In genomic region chr12:112607427-112607826, GRCh38 we compare ENCODE assay signal across 33 cellular contexts.
"Had no signal": no experiment of that assay in that cellular context is flagged by ENCODE, and none has a peak within 500 bp of the region (broad histone marks: within the 10 kb centered on the region; RNA-seq: fewer than 3 reads in every experiment).

No MANE protein-coding gene starts in this region.

- H3K27me3 ChIP-seq: brain microvascular endothelial cell, gastrocnemius medialis had no signal

- H3K4me1 ChIP-seq: esophagus muscularis mucosa, foreskin keratinocyte, gastrocnemius medialis had no signal

- H3K36me3 Mint-ChIP-seq: activated naive CD8-positive, alpha-beta T cell had no signal

- H3K9me3 ChIP-seq: esophagus muscularis mucosa, gastrocnemius medialis, heart left ventricle had no signal

- H3K27ac ChIP-seq: brain microvascular endothelial cell, coronary artery, dorsolateral prefrontal cortex, esophagus muscularis mucosa, foreskin keratinocyte, gastrocnemius medialis, heart left ventricle, WERI-Rb-1 had no signal

- H3K36me3 ChIP-seq: brain microvascular endothelial cell, esophagus muscularis mucosa, gastrocnemius medialis, heart left ventricle, WERI-Rb-1 had no signal

- H3K4me3 ChIP-seq: coronary artery, dorsolateral prefrontal cortex, esophagus muscularis mucosa, gastrocnemius medialis, heart left ventricle had no signal

- H3K9me3 Mint-ChIP-seq: activated CD8-positive, alpha-beta T cell treated with anti-CD3 and anti-CD28 coated beads for 36 hours; activated T-cell treated with anti-CD3 and anti-CD28 coated beads, Interleukin-2, amount 50 U/mL, for 4 hours; activated T-helper 17 cell treated with anti-CD3 and anti-CD28 coated beads, Interleukin-2, amount 50 U/mL, for 72 hours; central memory CD8-positive, alpha-beta T cell; endodermal cell; T-helper 2 cell treated with Interferon-gamma antibody and Interleukin-4, amounts not matched to agents 5 μg/mL and 100 μg/mL, for 36 hours had no signal

- ATAC-seq: activated CD4-positive, CD25-positive, alpha-beta regulatory T cell treated with anti-CD3 and anti-CD28 coated beads, Interleukin-2, amount 50 U/mL, for 24 hours; activated CD8-positive, alpha-beta T cell treated with anti-CD3 and anti-CD28 coated beads for 36 hours; activated T-cell treated with anti-CD3 and anti-CD28 coated beads, Interleukin-2, amount 50 U/mL, for 4 hours; activated T-helper 17 cell treated with anti-CD3 and anti-CD28 coated beads, Interleukin-2, amount 50 U/mL, for 72 hours; foreskin keratinocyte; gastrocnemius medialis; heart left ventricle; T-helper 17 cell had no signal

- H3K27ac Mint-ChIP-seq: activated B cell treated with CpG ODN at 0.5 μM for 24 hours; activated CD8-positive, alpha-beta T cell treated with anti-CD3 and anti-CD28 coated beads for 36 hours; activated naive CD8-positive, alpha-beta T cell; activated T-helper 17 cell treated with anti-CD3 and anti-CD28 coated beads, Interleukin-2, amount 50 U/mL, for 72 hours; dendritic cell treated with granulocyte-macrophage colony-stimulating factor and Interleukin-4, amounts not matched to agents 40 ng/mL and 50 ng/mL, for 4 days; endodermal cell; T-helper 17 cell; T-helper 2 cell treated with Interferon-gamma antibody and Interleukin-4, amounts not matched to agents 5 μg/mL and 100 μg/mL, for 36 hours had no signal

- DNase-seq: activated B cell treated with CpG ODN at 0.5 μM for 24 hours; activated CD4-positive, alpha-beta T cell treated with anti-CD3 and anti-CD28 coated beads for 48 hours; activated CD4-positive, alpha-beta T cell treated with anti-CD3 and anti-CD28 coated beads, Interleukin-2, amount 50 U/mL, for 1 hour; activated CD4-positive, alpha-beta T cell treated with anti-CD3 and anti-CD28 coated beads, Interleukin-2, amount 50 U/mL, for 48 hours; activated CD8-positive, alpha-beta memory T cell treated with anti-CD3 and anti-CD28 coated beads for 24 hours; activated CD8-positive, alpha-beta T cell treated with anti-CD3 and anti-CD28 coated beads for 36 hours; activated effector memory CD4-positive, alpha-beta T cell treated with Interleukin-2 at 50 U/mL for 16 hours; activated gamma-delta T cell treated with Interleukin-2 at 50 U/mL for 16 hours; activated naive CD4-positive, alpha-beta T cell treated with anti-CD3 and anti-CD28 coated beads, Interleukin-2, amount 50 U/mL, for 16 hours; activated naive CD4-positive, alpha-beta T cell treated with Interleukin-2 at 50 U/mL for 16 hours; activated T-cell treated with anti-CD3 and anti-CD28 coated beads, Interleukin-2, amount 50 U/mL, for 4 hours; amniotic stem cell; anterior cingulate cortex; brain microvascular endothelial cell; dorsolateral prefrontal cortex; effector memory CD4-positive, alpha-beta T cell; endodermal cell; erythroblast; foreskin keratinocyte; gastrocnemius medialis; glutamatergic neuron; heart left ventricle; T-helper 17 cell; T1000; WERI-Rb-1 had no signal

- H3K4me1 Mint-ChIP-seq: activated B cell treated with CpG ODN at 0.5 μM for 24 hours; activated T-helper 17 cell treated with anti-CD3 and anti-CD28 coated beads, Interleukin-2, amount 50 U/mL, for 72 hours; central memory CD8-positive, alpha-beta T cell; endodermal cell had no signal

- H3K4me3 Mint-ChIP-seq: activated B cell treated with CpG ODN at 0.5 μM for 24 hours; activated CD8-positive, alpha-beta T cell treated with anti-CD3 and anti-CD28 coated beads for 36 hours; activated naive CD8-positive, alpha-beta T cell; activated T-cell treated with anti-CD3 and anti-CD28 coated beads, Interleukin-2, amount 50 U/mL, for 4 hours; activated T-helper 17 cell treated with anti-CD3 and anti-CD28 coated beads, Interleukin-2, amount 50 U/mL, for 72 hours; central memory CD8-positive, alpha-beta T cell; dendritic cell treated with granulocyte-macrophage colony-stimulating factor and Interleukin-4, amounts not matched to agents 40 ng/mL and 50 ng/mL, for 4 days; endodermal cell; T-helper 17 cell; T-helper 2 cell treated with Interferon-gamma antibody and Interleukin-4, amounts not matched to agents 5 μg/mL and 100 μg/mL, for 36 hours had no signal
